ENCODE assay signal across 1 cellular context in genomic region chr6:125367036-125367782, GRCh38.
TF ChIP-seq lines count a peak whose summit lies in the region.

No MANE protein-coding gene starts in this region.

TF ChIP-seq in HEK293, 187 proteins besides CTCF, POLR2A, EP300 and RAD21 (continued from another document):
- TF ChIP-seq ZNF791 (tag by site-specific recombination; IDR thresholded peaks at IDR 0.05) = 0 out of 2 replicates have a peak, but pooled peaks have one; percentile 25
- no peak for TF ChIP-seq ZNF362 (tag by site-specific recombination; IDR thresholded peaks at IDR 0.05)
- TF ChIP-seq ZSCAN23 (tag by site-specific recombination; IDR thresholded peaks at IDR 0.05) = no peak
- TF ChIP-seq ZNF664 (tag by site-specific recombination; IDR thresholded peaks at IDR 0.05) = peak; percentile 73
- TF ChIP-seq ZNF658 (tag by site-specific recombination; IDR thresholded peaks at IDR 0.05) = no peak
